ENCODE assay signal across 1 cellular context in the genomic region with DNA sequence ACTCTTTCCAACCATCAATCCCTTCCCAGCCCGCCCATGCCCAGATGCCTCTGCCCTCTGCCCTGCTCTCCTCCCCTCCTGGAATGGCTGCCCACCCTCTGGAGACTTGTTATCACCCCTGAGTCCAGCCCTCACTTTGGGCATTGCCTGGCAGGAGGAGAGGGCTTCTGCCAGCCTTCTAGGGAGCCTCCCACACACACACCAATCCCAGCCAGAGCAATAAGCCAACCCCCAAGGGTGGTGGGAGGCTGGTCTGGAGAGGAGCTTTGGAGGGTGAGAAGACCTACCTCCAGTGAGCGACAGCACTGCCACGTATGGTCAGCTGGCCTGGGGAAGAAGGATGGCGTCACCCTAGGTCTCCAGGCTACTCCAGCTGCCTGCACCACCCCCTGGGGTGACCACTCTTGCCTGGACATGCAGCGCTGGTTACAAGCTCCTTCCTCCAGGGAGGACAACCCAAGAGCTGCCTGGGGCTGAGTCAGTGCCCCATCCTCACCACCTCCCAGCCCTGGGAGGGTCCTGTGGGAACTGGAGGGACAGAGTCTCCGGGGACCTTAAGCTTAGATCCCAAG.
TF ChIP-seq lines count a peak whose summit lies in the region.

No MANE protein-coding gene starts in this region.

TF ChIP-seq in IMR-90, 13 proteins besides CTCF, POLR2A, EP300 and RAD21 (continued from another document):
- TF ChIP-seq, protein P1, sequence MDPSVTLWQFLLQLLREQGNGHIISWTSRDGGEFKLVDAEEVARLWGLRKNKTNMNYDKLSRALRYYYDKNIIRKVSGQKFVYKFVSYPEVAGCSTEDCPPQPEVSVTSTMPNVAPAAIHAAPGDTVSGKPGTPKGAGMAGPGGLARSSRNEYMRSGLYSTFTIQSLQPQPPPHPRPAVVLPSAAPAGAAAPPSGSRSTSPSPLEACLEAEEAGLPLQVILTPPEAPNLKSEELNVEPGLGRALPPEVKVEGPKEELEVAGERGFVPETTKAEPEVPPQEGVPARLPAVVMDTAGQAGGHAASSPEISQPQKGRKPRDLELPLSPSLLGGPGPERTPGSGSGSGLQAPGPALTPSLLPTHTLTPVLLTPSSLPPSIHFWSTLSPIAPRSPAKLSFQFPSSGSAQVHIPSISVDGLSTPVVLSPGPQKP (IDR thresholded peaks at IDR 0.05; ENCODE audit: borderline replicate concordance, low read depth, low read length): no peak
- TF ChIP-seq MXI1 (IDR thresholded peaks at IDR 0.05; ENCODE audit: borderline replicate concordance, low read depth, low read length) (no peak), CEBPB (IDR thresholded peaks at IDR 0.05; ENCODE audit: low read depth, low read length) (no peak), SMC3 (IDR thresholded peaks at IDR 0.05; ENCODE audit: low read depth, low read length) (no peak), FOS (IDR thresholded peaks at IDR 0.05; ENCODE audit: low read depth, low read length) (no peak)
